In the genomic region with DNA sequence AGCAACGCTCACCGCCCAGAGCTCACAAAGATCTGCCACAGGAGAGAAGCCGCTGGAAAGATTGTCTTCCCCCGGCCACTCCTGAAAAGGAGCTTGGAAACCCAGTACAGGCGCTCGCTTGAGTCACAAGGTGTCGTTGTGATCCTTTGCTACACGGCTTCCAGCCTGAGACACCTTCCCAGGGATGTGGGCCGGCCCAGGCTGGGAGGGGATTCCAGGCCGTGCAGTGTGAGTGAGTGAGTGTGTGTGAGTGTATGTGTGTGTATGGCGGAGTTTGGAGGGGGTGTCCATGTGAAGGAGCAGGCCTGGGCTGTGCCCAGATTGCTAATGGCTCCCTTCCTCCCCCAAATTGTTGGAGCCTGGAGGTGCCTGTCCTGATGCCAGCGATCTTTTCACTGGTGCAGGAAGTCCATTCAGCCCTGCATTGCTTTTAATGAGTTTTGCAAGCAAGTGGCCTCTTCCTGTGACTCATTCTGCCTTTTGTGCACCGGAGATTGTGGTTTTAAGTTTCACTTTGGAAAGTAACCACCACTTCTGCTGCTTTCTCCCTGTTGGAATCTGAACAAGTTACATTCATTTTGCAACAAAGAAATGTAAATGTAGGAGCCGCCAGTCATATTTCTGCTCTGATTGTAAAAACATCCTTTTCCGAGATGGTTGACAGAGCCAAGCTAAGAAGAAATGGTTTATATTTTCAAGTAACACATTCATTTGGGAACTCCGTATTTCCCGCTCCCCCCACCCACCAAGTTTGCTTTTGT, we compare ENCODE assay signal across 8 cellular contexts.
DNase-seq lines count a peak whose midpoint lies in the region; ATAC-seq and TF ChIP-seq lines count a peak whose summit lies in the region.

No MANE protein-coding gene starts in this region.

- TF ChIP-seq CTCF in activated CD8-positive, alpha-beta T cell treated with anti-CD3 and anti-CD28 coated beads for 36 hours (IDR thresholded peaks at IDR 0.05): no peak
- no peak for TF ChIP-seq CTCF in endothelial cell (IDR thresholded peaks at IDR 0.05; ENCODE audit: unreplicated experiment)

- ATAC-seq in GM19025 (IDR thresholded peaks at IDR 0.05; ENCODE audit: low read depth, unreplicated experiment) (peak; percentile 76), HG03196 (IDR thresholded peaks at IDR 0.05; ENCODE audit: unreplicated experiment) (peak; percentile 78)
- ATAC-seq in activated CD8-positive, alpha-beta T cell treated with anti-CD3 and anti-CD28 coated beads for 36 hours: peak; percentile 78

- H3K36me3 Mint-ChIP-seq in activated CD8-positive, alpha-beta T cell treated with anti-CD3 and anti-CD28 coated beads for 36 hours (ENCODE audit: low read depth): peaks cover 12% of the 10 kb centered on the region
- peaks cover 11% of the 10 kb centered on the region for H3K36me3 Mint-ChIP-seq in endothelial cell (ENCODE audit: low read depth, unreplicated experiment)

- H3K4me1 ChIP-seq in BLaER1 treated with 17β-estradiol and CSF1 and Interleukin-3, amounts not matched to agents 10 nM and 100 nM: peaks cover 55 to 61% (median 57%) of the 10 kb centered on the region in 10 experiments

- H3K36me3 ChIP-seq in BLaER1 treated with 17β-estradiol and CSF1 and Interleukin-3, amounts not matched to agents 10 nM and 100 nM: peaks cover 18 to 35% (median 25%) of the 10 kb centered on the region in 11 experiments

- peaks cover 15% of the 10 kb centered on the region for H3K27me3 Mint-ChIP-seq in activated CD8-positive, alpha-beta T cell treated with anti-CD3 and anti-CD28 coated beads for 36 hours
- H3K27me3 Mint-ChIP-seq in endothelial cell (ENCODE audit: unreplicated experiment): peaks cover 3% of the 10 kb centered on the region

- H3K27me3 ChIP-seq in BLaER1 treated with 17β-estradiol and CSF1 and Interleukin-3, amounts not matched to agents 10 nM and 100 nM: peaks cover 0 to 91% (median 0%) of the 10 kb centered on the region in 11 experiments; a peak in 7 of 22 replicates

- H3K4me1 Mint-ChIP-seq in activated CD8-positive, alpha-beta T cell treated with anti-CD3 and anti-CD28 coated beads for 36 hours (ENCODE audit: low read depth): peaks cover 54% of the 10 kb centered on the region
- peaks cover 14% of the 10 kb centered on the region for H3K4me1 Mint-ChIP-seq in endothelial cell (ENCODE audit: unreplicated experiment)

- peak overlapping the region in 9 of 11 experiments; percentile 28 to 84 (median 66); a peak in 18 of 22 replicates for H3K9ac ChIP-seq in BLaER1 treated with 17β-estradiol and CSF1 and Interleukin-3, amounts not matched to agents 10 nM and 100 nM

- DNase-seq in NCI-H510A (lab: John Stamatoyannopoulos, UW): peak; percentile 86
- DNase-seq in activated CD8-positive, alpha-beta T cell treated with anti-CD3 and anti-CD28 coated beads for 36 hours: peak; percentile 69
- DNase-seq in endothelial cell (ENCODE audit: low spot score): peak; percentile 73
- DNase-seq in midbrain (lab: John Stamatoyannopoulos, UW): peak; percentile 83
- DNase-seq in stimulated activated CD8-positive, alpha-beta memory T cell treated with anti-CD3 and anti-CD28 coated beads, Interleukin-4, amount 100 ng/mL, for 48 hours: peak; percentile 50

- peak overlapping the region; percentile 49 for H3K4me3 Mint-ChIP-seq in activated CD8-positive, alpha-beta T cell treated with anti-CD3 and anti-CD28 coated beads for 36 hours
- peak overlapping the region; percentile 34 for H3K4me3 Mint-ChIP-seq in endothelial cell (ENCODE audit: unreplicated experiment)

- peak overlapping the region in 9 of 11 experiments; percentile 57 to 95 (median 81); a peak in 18 of 22 replicates for H3K27ac ChIP-seq in BLaER1 treated with 17β-estradiol and CSF1 and Interleukin-3, amounts not matched to agents 10 nM and 100 nM

- H4K20me1 ChIP-seq in BLaER1 treated with 17β-estradiol and CSF1 and Interleukin-3, amounts not matched to agents 10 nM and 100 nM: peaks cover 0 to 21% (median 0%) of the 10 kb centered on the region in 11 experiments; a peak in 5 of 22 replicates

- intact Hi-C loops in activated CD8-positive, alpha-beta T cell treated with anti-CD3 and anti-CD28 coated beads for 36 hours (cut with micrococcal nuclease): loop anchor here (1.0 to 5.0 kb wide), 3 partner anchors 177 to 892 kb away; no protein-coding TSS in a partner anchor

- H3K4me3 ChIP-seq in BLaER1 treated with 17β-estradiol and CSF1 and Interleukin-3, amounts not matched to agents 10 nM and 100 nM: peak overlapping the region; percentile 3 to 53 (median 40); a peak in 15 of 20 replicates

- POLR2A ChIA-PET in activated CD8-positive, alpha-beta T cell treated with anti-CD3 and anti-CD28 coated beads for 36 hours (lab: Charles Lee): interaction anchor here (0.7 to 1.0 kb wide), 3 partner anchors 34 to 898 kb away, joined by 3 read pairs; no protein-coding TSS in a partner anchor

- peak overlapping the region; percentile 79 to 93 (median 89) for H3K4me2 ChIP-seq in BLaER1 treated with 17β-estradiol and CSF1 and Interleukin-3, amounts not matched to agents 10 nM and 100 nM

- H3K9me3 Mint-ChIP-seq in activated CD8-positive, alpha-beta T cell treated with anti-CD3 and anti-CD28 coated beads for 36 hours: peaks cover 11% of the 10 kb centered on the region
- H3K9me3 Mint-ChIP-seq in endothelial cell (ENCODE audit: unreplicated experiment): no peaks in the 10 kb centered on the region

- H3K9me3 ChIP-seq in BLaER1 treated with 17β-estradiol and CSF1 and Interleukin-3, amounts not matched to agents 10 nM and 100 nM (replicated peaks in 1 of 11): peaks cover 11 to 21% (median 16%) of the 10 kb centered on the region in 11 experiments; a peak in 21 of 22 replicates

- CTCF ChIA-PET in activated CD8-positive, alpha-beta T cell treated with anti-CD3 and anti-CD28 coated beads for 36 hours (lab: Charles Lee): interaction anchor here (1.6 to 2.9 kb wide), 6 partner anchors 34 to 1177 kb away, joined by 3 to 17 read pairs (median 9); a partner anchor contains a TSS

- peak overlapping the region; percentile 72 for H3K27ac Mint-ChIP-seq in activated CD8-positive, alpha-beta T cell treated with anti-CD3 and anti-CD28 coated beads for 36 hours
- H3K27ac Mint-ChIP-seq in endothelial cell (ENCODE audit: unreplicated experiment): peak overlapping the region; percentile 1

Comparison
In these comparisons a context has a peak if more than half of its experiments do, and no peak if none do; other contexts are left out.
1. Peak in every context shown above with its lines: DNase-seq, ATAC-seq, H3K4me3 ChIP-seq and H3K27ac ChIP-seq.